ENCODE assay signal across 11 cellular contexts in the genomic region with DNA sequence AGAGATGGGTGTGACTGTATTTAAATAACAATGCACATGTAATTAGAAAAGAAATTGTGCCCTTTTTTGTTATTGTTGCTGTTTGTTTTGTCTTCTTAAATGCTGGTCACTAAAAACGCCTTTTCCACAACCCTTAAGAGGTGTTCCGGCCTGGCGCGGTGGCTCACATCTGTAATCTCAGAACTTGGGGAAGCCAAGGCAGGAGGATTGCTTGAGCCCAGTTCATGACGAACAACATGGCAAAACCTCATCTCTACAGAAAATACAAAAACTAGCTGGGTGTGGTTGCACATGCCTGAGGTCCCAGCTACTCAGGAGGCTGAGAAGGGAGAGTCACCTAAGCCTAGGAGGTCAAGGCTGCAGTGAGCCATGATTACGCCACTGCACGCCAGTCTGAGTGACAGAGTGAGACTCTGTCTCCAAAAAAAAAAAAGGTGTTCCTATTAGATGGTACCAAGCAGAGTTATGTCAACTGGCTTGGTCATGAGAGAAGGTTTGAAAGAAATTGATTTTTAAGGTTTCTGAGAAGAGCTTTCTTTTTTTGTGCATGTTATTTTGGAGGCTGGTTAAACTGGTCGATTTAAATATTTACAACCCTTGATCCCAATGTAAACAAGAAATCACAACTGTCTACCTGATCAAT. TPM values are rescaled to one million over a fixed set of nuclear protein-coding genes. Genes with fewer than 3 reads are reported as not detected.
DNase-seq lines count a peak whose midpoint lies in the region; ATAC-seq and TF ChIP-seq lines count a peak whose summit lies in the region.
"Had no signal": no experiment of that assay in that cellular context is flagged by ENCODE, and none has a peak within 500 bp of the region (broad histone marks: within the 10 kb centered on the region; RNA-seq: fewer than 3 reads in every experiment).

No MANE protein-coding gene starts in this region.

- WGBS in body of pancreas, 2 donors = 57 to 62% methylated on average over 8 of the region's 8 CpGs
- WGBS in mesenchymal stem cell = 91% methylated on average over 7 of the region's 8 CpGs

- no peak overlapping the region for H3K18ac ChIP-seq in mesenchymal stem cell (ENCODE audit: low read depth in 1 of 2, low read length in 2 of 2)

- no peak for TF ChIP-seq POLR2A in body of pancreas (IDR thresholded peaks at IDR 0.05)

- no peak for TF ChIP-seq CTCF in body of pancreas (IDR thresholded peaks at IDR 0.05)

- intact Hi-C loops in body of pancreas (cut with DNase I) = no loop called here

- no peak overlapping the region for H4K8ac ChIP-seq in mesenchymal stem cell (ENCODE audit: low read length)

- no peak overlapping the region for H3K9ac ChIP-seq in HUES48 (ENCODE audit: low read depth, low read length)
- no peak overlapping the region for H3K9ac ChIP-seq in mesenchymal stem cell (ENCODE audit: low read length)

- H3K4me3 ChIP-seq in ACC112 (ENCODE audit: low read depth, low read length) (peak overlapping the region; percentile 88), HUES48 (ENCODE audit: low read depth, low read length) (peak overlapping the region; percentile 64; the same call in 1 of the 2 replicates), body of pancreas (no peak overlapping the region), mesenchymal stem cell (ENCODE audit: insufficient read depth in 1 of 2, low read depth in 1 of 2, low read length in 2 of 2) (no peak overlapping the region)

- no peak overlapping the region for H3K23ac ChIP-seq in mesenchymal stem cell (ENCODE audit: low read length in 2 of 2)

- H2AFZ ChIP-seq in ACC112 (ENCODE audit: low read length, unreplicated experiment) (no peak overlapping the region), mesenchymal stem cell (ENCODE audit: low read depth, low read length) (no peak overlapping the region)

- no peak overlapping the region for H2BK120ac ChIP-seq in mesenchymal stem cell (ENCODE audit: low read depth, low read length)

- H3K4me2 ChIP-seq in mesenchymal stem cell (ENCODE audit: low read length, poor library complexity, severe bottlenecking) = peak overlapping the region; percentile 48

- peak overlapping the region; percentile 73 for H3K27ac ChIP-seq in ACC112 (ENCODE audit: low read depth, low read length)
- peak overlapping the region; percentile 21 for H3K27ac ChIP-seq in HUES48 (ENCODE audit: low read depth, low read length)
- peak overlapping the region in 3 of 4 donors; percentile 85 to 94 (median 89) for H3K27ac ChIP-seq in body of pancreas
- peak overlapping the region; percentile 4 for H3K27ac ChIP-seq in mesenchymal stem cell (ENCODE audit: low read length, poor library complexity, severe bottlenecking)

- no peak overlapping the region for H3K4ac ChIP-seq in mesenchymal stem cell (ENCODE audit: low read depth in 1 of 2, low read length in 2 of 2)

- no peak overlapping the region for H3K14ac ChIP-seq in mesenchymal stem cell (ENCODE audit: low read length in 2 of 2)

- no peaks in the 10 kb centered on the region for H3K36me3 ChIP-seq in ACC112 (ENCODE audit: insufficient read depth, low read length)
- no peaks in the 10 kb centered on the region for H3K36me3 ChIP-seq in HUES48 (ENCODE audit: control insufficient read depth, insufficient read depth, low read length)
- no peaks in the 10 kb centered on the region for H3K36me3 ChIP-seq in body of pancreas (replicated peaks in 1 of 2; ENCODE audit: insufficient read depth in 1 of 2, low read depth in 2 of 2)
- H3K36me3 ChIP-seq in mesenchymal stem cell (ENCODE audit: control insufficient read depth in 1 of 2, insufficient read depth in 2 of 2, low read depth in 1 of 2, low read length in 2 of 2) = no peaks in the 10 kb centered on the region

- peak overlapping the region; percentile 18 for H2AK5ac ChIP-seq in mesenchymal stem cell (ENCODE audit: low read length, severe bottlenecking)

- peaks cover 1% of the 10 kb centered on the region for H3K79me1 ChIP-seq in mesenchymal stem cell (replicated peaks; ENCODE audit: low read length, poor library complexity, severe bottlenecking)

- peaks cover 50% of the 10 kb centered on the region for H3K4me1 ChIP-seq in ACC112 (ENCODE audit: control insufficient read depth, insufficient read depth, low read length, unreplicated experiment)
- H3K4me1 ChIP-seq in HUES48 (ENCODE audit: control insufficient read depth, insufficient read depth, low read length) = peaks cover 55% of the 10 kb centered on the region
- peaks cover 36% of the 10 kb centered on the region for H3K4me1 ChIP-seq in body of pancreas
- peaks cover 20% of the 10 kb centered on the region for H3K4me1 ChIP-seq in mesenchymal stem cell (ENCODE audit: control insufficient read depth, insufficient read depth, low read depth, low read length)

- H3K9me3 ChIP-seq in HUES48 (ENCODE audit: control insufficient read depth, insufficient read depth, low read length) (no peaks in the 10 kb centered on the region), body of pancreas (no peaks in the 10 kb centered on the region), mesenchymal stem cell (ENCODE audit: control insufficient read depth, low read length) (no peaks in the 10 kb centered on the region)

- H3K27me3 ChIP-seq in ACC112 (ENCODE audit: insufficient read depth, low read length) = no peaks in the 10 kb centered on the region
- no peaks in the 10 kb centered on the region for H3K27me3 ChIP-seq in HUES48 (ENCODE audit: control insufficient read depth, insufficient read depth, low read length)
- H3K27me3 ChIP-seq in body of pancreas = no peaks in the 10 kb centered on the region
- H3K27me3 ChIP-seq in mesenchymal stem cell (ENCODE audit: control insufficient read depth in 1 of 2, insufficient read depth in 1 of 2, low read length in 2 of 2) = no peaks in the 10 kb centered on the region

- no peak for ATAC-seq in body of pancreas
- ATAC-seq in GM18517 (IDR thresholded peaks at IDR 0.05; ENCODE audit: unreplicated experiment) = no peak
- no peak for ATAC-seq in GM21390 (IDR thresholded peaks at IDR 0.05; ENCODE audit: unreplicated experiment)

- H2BK12ac ChIP-seq in mesenchymal stem cell (ENCODE audit: low read length in 2 of 2) = no peak overlapping the region

- no peak overlapping the region for H2BK5ac ChIP-seq in mesenchymal stem cell (ENCODE audit: low read depth, low read length, poor library complexity, severe bottlenecking)

- H3K79me2 ChIP-seq in ACC112 (ENCODE audit: control insufficient read depth, insufficient read depth, low read length, unreplicated experiment) = peaks cover 56% of the 10 kb centered on the region

- H2BK15ac ChIP-seq in mesenchymal stem cell (ENCODE audit: low read depth, poor library complexity, severe bottlenecking) = no peak overlapping the region

- DNase-seq in body of pancreas (peak in 2 of 4 donors; percentile 20 to 33), mesenchymal stem cell (no peak), NCI-H2196 (lab: John Stamatoyannopoulos, UW; ENCODE audit: unreplicated experiment) (no peak), OCI-M2 (lab: John Stamatoyannopoulos, UW; ENCODE audit: unreplicated experiment) (no peak)
- DNase-seq: COR-L47; Right ventricle myocardium superior; stimulated activated CD4-positive, alpha-beta T cell treated with anti-CD3 and anti-CD28 coated beads, Interleukin-1b, Interleukin-23, amount 100 ng/mL, for 48 hours had no signal

- H4K91ac ChIP-seq in mesenchymal stem cell (ENCODE audit: low read length) = no peak overlapping the region

RNA-seq across cellular contexts. Expression of gene RFFL, which starts 23.5 kb away (rescaled TPM):
- total RNA-seq in body of pancreas = 10 to 100 TPM; 11.9 to 17.8 TPM
- polyA plus RNA-seq in mesenchymal stem cell (2013, experiment 1 of 2) = 11.5 TPM
- polyA plus RNA-seq in mesenchymal stem cell (2013, experiment 2 of 2) = 12.7 TPM

RNA-seq across cellular contexts. Expression of gene RAD51D, which starts 32.6 kb away (rescaled TPM):
- 10 to 100 TPM in 1 of 2 donors, 1 to 10 TPM in 1; 3.4 to 16.2 TPM for total RNA-seq in body of pancreas
- polyA plus RNA-seq in mesenchymal stem cell (2013, experiment 1 of 2) = 6.5 TPM
- 6.3 TPM for polyA plus RNA-seq in mesenchymal stem cell (2013, experiment 2 of 2)

RNA-seq across cellular contexts. Expression of gene FNDC8, which starts 34.4 kb away (rescaled TPM):
- not detected for total RNA-seq in body of pancreas
- polyA plus RNA-seq in mesenchymal stem cell (2013, experiment 1 of 2) = not detected
- not detected for polyA plus RNA-seq in mesenchymal stem cell (2013, experiment 2 of 2)
- total RNA-seq: Right ventricle myocardium superior had no signal

RNA-seq across cellular contexts. Expression of gene NLE1, which starts 55.1 kb away (rescaled TPM):
- 10 to 100 TPM; 12.9 to 17.9 TPM for total RNA-seq in body of pancreas
- polyA plus RNA-seq in mesenchymal stem cell (2013, experiment 1 of 2) = 7.2 TPM
- 7.4 TPM for polyA plus RNA-seq in mesenchymal stem cell (2013, experiment 2 of 2)

Comparison
In these comparisons a context has a peak if more than half of its experiments do, and no peak if none do; other contexts are left out.
1. H3K27ac ChIP-seq: peak in every context shown above with its lines; median percentile 89 in body of pancreas; 73 in ACC112; 21 in HUES48; 4 in mesenchymal stem cell.
2. H3K4me3 ChIP-seq: peak in ACC112 (single experiment) and HUES48 (single experiment); none in body of pancreas (0 of 2) and mesenchymal stem cell (0 of 2).